21 cellular contexts compared by ENCODE assay signal in the genomic region with DNA sequence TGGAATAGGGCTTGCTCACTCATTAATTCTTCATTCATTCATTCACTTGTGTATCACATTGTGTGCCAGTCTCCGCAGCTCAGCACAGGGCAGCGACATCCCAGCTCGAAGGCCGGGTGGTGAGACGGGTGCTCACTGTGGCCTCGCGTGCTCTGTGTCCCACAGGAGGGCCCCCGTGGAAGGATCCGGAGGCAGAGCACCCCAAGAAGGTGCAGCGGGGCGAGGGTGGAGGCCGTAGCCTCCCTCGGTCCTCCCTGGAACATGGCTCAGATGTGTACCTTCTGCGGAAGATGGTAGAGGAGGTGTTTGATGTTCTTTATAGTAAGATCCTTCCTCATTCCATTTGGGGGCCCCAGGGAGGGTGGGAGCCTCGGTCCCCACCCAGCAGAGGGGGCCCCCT.
DNase-seq lines count a peak whose midpoint lies in the region; ATAC-seq, FAIRE-seq and TF ChIP-seq lines count a peak whose summit lies in the region.
"Had no signal": no experiment of that assay in that cellular context is flagged by ENCODE, and none has a peak within 500 bp of the region (broad histone marks: within the 10 kb centered on the region; RNA-seq: fewer than 3 reads in every experiment).

No MANE protein-coding gene starts in this region.

- no peak overlapping the region for H3K27ac Mint-ChIP-seq in Calu3 (ENCODE audit: unreplicated experiment)
- H3K27ac Mint-ChIP-seq: CD4-positive, CD25-positive, alpha-beta regulatory T cell; CD8-positive, alpha-beta T cell; GM23338; HFFc6 had no signal

- WGBS in K562 (ENCODE audit: insufficient coverage, low coverage, missing lambda C conversion rate), result 90% methylated on average over 15 of the region's 15 CpGs

- H3K9me3 ChIP-seq in left ventricle myocardium inferior (replicated peaks) (no peaks in the 10 kb centered on the region), K562 (replicated peaks; ENCODE audit: control insufficient read depth, insufficient read depth, low read depth, low read length) (no peaks in the 10 kb centered on the region; the same call in 1 of the 2 replicates), skeletal muscle tissue (ENCODE audit: control insufficient read depth in 3 of 3, low read length in 3 of 3) (no peaks in the 10 kb centered on the region)
- H3K9me3 ChIP-seq: Caco-2, HAP-1 had no signal

- H3K4me3 ChIP-seq in left ventricle myocardium inferior (no peak overlapping the region), H7 (ENCODE audit: insufficient read depth, low read depth, low read length) (no peak overlapping the region), K562 (no peak overlapping the region), skeletal muscle tissue (ENCODE audit: low read length in 3 of 3) (no peak overlapping the region)
- H3K4me3 ChIP-seq: GM12878, GM23338, HAP-1 had no signal

- intact Hi-C loops in left ventricle myocardium inferior (cut with micrococcal nuclease), result no loop called here
- intact Hi-C loops in left cardiac atrium (cut with DNase I), result no loop called here
- intact Hi-C loops in K562 (cut with micrococcal nuclease), result no loop called here
- intact Hi-C loops in Calu3 (cut with micrococcal nuclease; ENCODE audit: unreplicated experiment), result no loop called here

- FAIRE-seq in K562 (lab: Jason Lieb, UNC), result no peak
- FAIRE-seq: D721Med, GM12878, GM19239 had no signal

- H3K36me3 ChIP-seq in left ventricle myocardium inferior (peaks cover 47% of the 10 kb centered on the region), H7 (replicated peaks; ENCODE audit: control insufficient read depth, insufficient read depth, low read length) (peaks cover 26% of the 10 kb centered on the region), K562 (ENCODE audit: control insufficient read depth, insufficient read depth, low read length) (peaks cover 47% of the 10 kb centered on the region; the same call in 2 of the 3 replicates), skeletal muscle tissue (ENCODE audit: control insufficient read depth in 3 of 3, insufficient read depth in 3 of 3, low read length in 3 of 3) (peaks cover 28 to 40% (median 31%) of the 10 kb centered on the region in 3 donors)

- H3K4me1 ChIP-seq in left ventricle myocardium inferior (peaks cover 30% of the 10 kb centered on the region), K562 (replicated peaks in 1 of 2; ENCODE audit: control insufficient read depth in 2 of 2, insufficient read depth in 2 of 2, low read length in 2 of 2) (peaks cover 0 to 9% of the 10 kb centered on the region in 2 experiments; a peak in 1 of 5 replicates), skeletal muscle tissue (ENCODE audit: control insufficient read depth in 3 of 3, insufficient read depth in 3 of 3, low read length in 3 of 3) (peaks cover 9 to 30% (median 29%) of the 10 kb centered on the region in 3 donors)
- H3K4me1 ChIP-seq: Caco-2, HAP-1 had no signal

- in situ Hi-C loops in K562 (cut with MboI), result no loop called here

- POLR2A ChIA-PET in K562 (lab: Yijun Ruan, JAX), result interaction anchor here (0.9 to 1.6 kb wide), 2 partner anchors 12 kb away, joined by 3 to 7 read pairs; no protein-coding TSS in a partner anchor

- H3K9me1 ChIP-seq in K562 (ENCODE audit: control insufficient read depth, insufficient read depth, low read length), result no peaks in the 10 kb centered on the region

- H3K4me2 ChIP-seq in K562 (ENCODE audit: insufficient read depth, low read length), result no peak overlapping the region
- H3K4me2 ChIP-seq: GM23338 had no signal

- ATAC-seq in left cardiac atrium (no peak), K562 (no peak)
- ATAC-seq: CD8-positive, alpha-beta T cell; GM12878; GM23338 had no signal

- peaks cover 26% of the 10 kb centered on the region for H3K36me3 Mint-ChIP-seq in Calu3 (ENCODE audit: insufficient read depth, unreplicated experiment)
- H3K36me3 Mint-ChIP-seq: CD4-positive, CD25-positive, alpha-beta regulatory T cell; CD8-positive, alpha-beta T cell had no signal

- TF ChIP-seq EP300 in K562 (IDR thresholded peaks at IDR 0.05; ENCODE audit: low read length), result no peak

- no peaks in the 10 kb centered on the region for H3K27me3 Mint-ChIP-seq in Calu3 (ENCODE audit: unreplicated experiment)
- H3K27me3 Mint-ChIP-seq: CD4-positive, CD25-positive, alpha-beta regulatory T cell had no signal

- H3K4me3 Mint-ChIP-seq in Calu3 (ENCODE audit: low read depth, unreplicated experiment), result no peak overlapping the region
- H3K4me3 Mint-ChIP-seq: CD4-positive, CD25-positive, alpha-beta regulatory T cell; CD8-positive, alpha-beta T cell; GM23338; HFFc6 had no signal

- H2AFZ ChIP-seq in K562 (ENCODE audit: low read depth, low read length), result no peak overlapping the region
- H2AFZ ChIP-seq: GM23338 had no signal

- CTCF ChIA-PET in K562 (lab: Yijun Ruan, JAX; ENCODE audit: low intra/inter-chr PET ratio) (no interaction called here), Calu3 (lab: Charles Lee) (no interaction called here)

- BruUV-seq in K562 (replicated peaks; lab: Mats Ljungman, UMichigan) (no TSS peak), Calu3 (replicated peaks; lab: Mats Ljungman, UMichigan) (no TSS peak)

- peak overlapping the region; percentile 84 for H3K27ac ChIP-seq in left ventricle myocardium inferior (replicated peaks)
- H3K27ac ChIP-seq in K562 (ENCODE audit: extremely low read depth, low read depth, low read length), result no peak overlapping the region
- peak overlapping the region; percentile 98 for H3K27ac ChIP-seq in skeletal muscle tissue (ENCODE audit: low read depth, low read length)
- H3K27ac ChIP-seq: C4-2B had no signal

- H3K27me3 ChIP-seq in left ventricle myocardium inferior (ENCODE audit: low read depth), result no peaks in the 10 kb centered on the region
- H3K27me3 ChIP-seq in H7 (ENCODE audit: control insufficient read depth, insufficient read depth, low read length), result no peaks in the 10 kb centered on the region
- no peaks in the 10 kb centered on the region for H3K27me3 ChIP-seq in K562 (ENCODE audit: control insufficient read depth in 2 of 2, insufficient read depth in 2 of 2, low read length in 2 of 2)
- no peaks in the 10 kb centered on the region for H3K27me3 ChIP-seq in skeletal muscle tissue (ENCODE audit: control insufficient read depth in 3 of 3, insufficient read depth in 3 of 3, low read length in 3 of 3)

- H3K9me3 Mint-ChIP-seq in Calu3 (ENCODE audit: low read depth, unreplicated experiment), result no peaks in the 10 kb centered on the region
- H3K9me3 Mint-ChIP-seq: CD8-positive, alpha-beta T cell; GM23338; HFFc6 had no signal

- TF ChIP-seq POLR2A in K562 (conservative IDR thresholded peaks at IDR 0.05), result no peak

- H3K9ac ChIP-seq in K562 (ENCODE audit: insufficient read depth in 1 of 2, low read depth in 2 of 2, low read length in 2 of 2) (no peak overlapping the region), skeletal muscle tissue (ENCODE audit: low read depth in 1 of 3, low read length in 3 of 3) (peak overlapping the region in 2 of 3 donors; percentile 32 to 82)

- no peaks in the 10 kb centered on the region for H3K79me2 ChIP-seq in K562 (ENCODE audit: control insufficient read depth, insufficient read depth, low read length)

- no peak for TF ChIP-seq RAD21 in K562 (CRISPR knock-in tag; conservative IDR thresholded peaks at IDR 0.05 in 1 of 2, IDR thresholded peaks at IDR 0.05 in 1 of 2)

- H4K20me1 ChIP-seq in K562 (replicated peaks; ENCODE audit: control insufficient read depth, insufficient read depth, low read length), result 0 out of 2 replicates have a peak, but pooled peaks cover 3% of the 10 kb centered on the region

- DNase-seq in left ventricle myocardium inferior, result no peak
- DNase-seq in left cardiac atrium, result no peak
- DNase-seq in H7, result peak; percentile 47
- DNase-seq in K562 (ENCODE audit: extremely low read depth in 1 of 4, low spot score in 3 of 4), result no peak
- no peak for DNase-seq in midbrain (lab: John Stamatoyannopoulos, UW)
- DNase-seq in Calu3, result no peak
- DNase-seq: Caco-2; CD4-positive, CD25-positive, alpha-beta regulatory T cell; CD8-positive, alpha-beta T cell; DMS 273 treated with DMSO at 0.1 percent for 48 hours; DMS79; EL; GDM1; HFFc6 had no signal

- TF ChIP-seq CTCF in left ventricle myocardium inferior (IDR thresholded peaks at IDR 0.05; ENCODE audit: borderline replicate concordance) (no peak), K562 (IDR thresholded peaks at IDR 0.05 in 2 of 3, conservative IDR thresholded peaks at IDR 0.05 in 1 of 3; ENCODE audit: insufficient read depth in 2 of 3, low read depth in 1 of 3, low read length in 3 of 3) (no peak), Calu3 (IDR thresholded peaks at IDR 0.05; ENCODE audit: unreplicated experiment) (no peak)

- no peaks in the 10 kb centered on the region for H3K4me1 Mint-ChIP-seq in Calu3 (ENCODE audit: low read depth, unreplicated experiment)
- H3K4me1 Mint-ChIP-seq: CD4-positive, CD25-positive, alpha-beta regulatory T cell; GM23338 had no signal

TF ChIP-seq in K562, 482 proteins besides CTCF, POLR2A, EP300 and RAD21 (continues in another document):
- TF ChIP-seq ZNF24 (IDR thresholded peaks at IDR 0.05), result peak; percentile 78

Comparison
In these comparisons a context has a peak if more than half of its experiments do, and no peak if none do; other contexts are left out.
1. H3K9ac ChIP-seq: peak in skeletal muscle tissue (2 of 3); none in K562 (0 of 2).